29 cellular contexts compared by ENCODE assay signal in genomic region chr17:72208832-72209231, GRCh38.
"Had no signal": no experiment of that assay in that cellular context is flagged by ENCODE, and none has a peak within 500 bp of the region (broad histone marks: within the 10 kb centered on the region; RNA-seq: fewer than 3 reads in every experiment).

No MANE protein-coding gene starts in this region.

- H3K4me3 Mint-ChIP-seq: dendritic cell treated with granulocyte-macrophage colony-stimulating factor and Interleukin-4, amounts not matched to agents 40 ng/mL and 50 ng/mL, for 4 days; effector memory CD8-positive, alpha-beta T cell; endodermal cell had no signal

- H3K9me3 ChIP-seq: colonic mucosa, esophagus squamous epithelium, gastrocnemius medialis had no signal

- FAIRE-seq: colon, endometrium, endothelial cell of umbilical vein, frontal cortex had no signal

- H3K9me3 Mint-ChIP-seq: dendritic cell treated with granulocyte-macrophage colony-stimulating factor and Interleukin-4, amounts not matched to agents 40 ng/mL and 50 ng/mL, for 4 days; endodermal cell had no signal

- DNase-seq: colonic mucosa; cortex of kidney; dermis blood vessel endothelial cell; dorsolateral prefrontal cortex; effector CD4-positive, alpha-beta T cell; effector CD8-positive, alpha-beta T cell; effector memory CD4-positive, alpha-beta T cell; effector memory CD8-positive, alpha-beta T cell; endodermal cell; erythroblast; esophagus squamous epithelium; foreskin fibroblast; foreskin keratinocyte; foreskin melanocyte; gastrocnemius medialis; glutamatergic neuron; head of caudate nucleus; heart left ventricle; heart right ventricle had no signal

- H3K36me3 ChIP-seq: colonic mucosa, esophagus muscularis mucosa, esophagus squamous epithelium, gastrocnemius medialis, gastroesophageal sphincter, heart left ventricle, heart right ventricle had no signal

- H3K27ac Mint-ChIP-seq: dendritic cell treated with granulocyte-macrophage colony-stimulating factor and Interleukin-4, amounts not matched to agents 40 ng/mL and 50 ng/mL, for 4 days; effector memory CD8-positive, alpha-beta T cell; endodermal cell had no signal

- H3K27me3 ChIP-seq: colonic mucosa had no signal

- H3K4me3 ChIP-seq: colonic mucosa, coronary artery, dorsolateral prefrontal cortex, esophagus muscularis mucosa, esophagus squamous epithelium, gastrocnemius medialis, gastroesophageal sphincter, heart left ventricle, heart right ventricle had no signal

- H3K27ac ChIP-seq: colonic mucosa, coronary artery, dorsolateral prefrontal cortex, epithelial cell of prostate, esophagus muscularis mucosa, esophagus squamous epithelium, foreskin keratinocyte, gastrocnemius medialis, gastroesophageal sphincter, heart left ventricle, heart right ventricle had no signal

- H3K27me3 Mint-ChIP-seq: effector memory CD8-positive, alpha-beta T cell had no signal

- ATAC-seq: effector memory CD8-positive, alpha-beta T cell; esophagus mucosa; foreskin keratinocyte; gastrocnemius medialis; gastroesophageal sphincter; heart left ventricle; heart right ventricle had no signal

- H3K4me1 ChIP-seq: colonic mucosa, esophagus muscularis mucosa, esophagus squamous epithelium, foreskin keratinocyte, gastrocnemius medialis, gastroesophageal sphincter had no signal
